In genomic region chr1:227947678-227948492, GRCh38 we compare ENCODE assay signal across 8 cellular contexts. TPM values are rescaled to one million over a fixed set of nuclear protein-coding genes. Genes with fewer than 3 reads are reported as not detected.
A peak's percentile ranks its signal among the peaks of the same experiment; 100 is the strongest.
DNase-seq lines count a peak whose midpoint lies in the region; ATAC-seq and TF ChIP-seq lines count a peak whose summit lies in the region.

A gene with protein sequence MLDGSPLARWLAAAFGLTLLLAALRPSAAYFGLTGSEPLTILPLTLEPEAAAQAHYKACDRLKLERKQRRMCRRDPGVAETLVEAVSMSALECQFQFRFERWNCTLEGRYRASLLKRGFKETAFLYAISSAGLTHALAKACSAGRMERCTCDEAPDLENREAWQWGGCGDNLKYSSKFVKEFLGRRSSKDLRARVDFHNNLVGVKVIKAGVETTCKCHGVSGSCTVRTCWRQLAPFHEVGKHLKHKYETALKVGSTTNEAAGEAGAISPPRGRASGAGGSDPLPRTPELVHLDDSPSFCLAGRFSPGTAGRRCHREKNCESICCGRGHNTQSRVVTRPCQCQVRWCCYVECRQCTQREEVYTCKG (minus strand): TSS chr1:227947932. CDS start chr1:227947887, 45 bp downstream.

- H3K4me3 ChIP-seq in AG04449 (ENCODE audit: low read depth, low read length) (peak within 1 kb of the TSS; percentile 64), adipocyte (ENCODE audit: low read length) (peak within 1 kb of the TSS; percentile 78), heart left ventricle (peak within 1 kb of the TSS; percentile 34 to 73 (median 59)), prostate gland (peak within 1 kb of the TSS; percentile 43 to 51)

- H3K36me3 ChIP-seq in adipocyte (ENCODE audit: control insufficient read depth, insufficient read depth, low read length, severe bottlenecking) = no peaks in the 10 kb centered on the region
- H3K36me3 ChIP-seq in heart left ventricle = no peaks in the 10 kb centered on the region
- H3K36me3 ChIP-seq in prostate gland = no peaks in the 10 kb centered on the region

- POLR2A ChIA-PET in AG04449 (lab: Yijun Ruan, JAX) = interaction anchor here (0.9 to 3.5 kb wide), 4 partner anchors 154 to 219 kb away, joined by 4 to 12 read pairs (median 6); no protein-coding TSS in a partner anchor

- CTCF ChIA-PET in AG04449 (lab: Yijun Ruan, JAX) = interaction anchor here (0.9 to 5.3 kb wide), 11 partner anchors 10 to 468 kb away, joined by 3 to 121 read pairs (median 4); partner anchors contain the start of gene JMJD4

- TF ChIP-seq POLR2A in heart left ventricle (IDR thresholded peaks at IDR 0.05) = no peak
- peak; percentile 36 for TF ChIP-seq POLR2A in prostate gland (IDR thresholded peaks at IDR 0.05)

- H3K9me3 ChIP-seq in adipocyte (ENCODE audit: control insufficient read depth, low read length) (no peaks in the 10 kb centered on the region), heart left ventricle (no peaks in the 10 kb centered on the region), prostate gland (no peaks in the 10 kb centered on the region)

- DNase-seq in AG04449 (ENCODE audit: low read depth, low spot score) (no peak), GM10266 (ENCODE audit: extremely low spot score) (peak; percentile 85), NCI-H146 (lab: John Stamatoyannopoulos, UW) (peak; percentile 80), adipocyte (ENCODE audit: low read depth) (peak; percentile 95), heart left ventricle (peak in 4 of 5 donors; percentile 58 to 79 (median 62)), prostate gland (ENCODE audit: low spot score) (no peak), GM19240 (ENCODE audit: insufficient read length, low spot score) (no peak)

- 1% methylated on average over 24 to 119 of the region's 119 CpGs for WGBS in heart left ventricle, 4 donors
- 0% methylated on average over 18 of the region's 119 CpGs for WGBS in prostate gland

- H3K27me3 ChIP-seq in adipocyte (replicated peaks; ENCODE audit: control insufficient read depth, insufficient read depth, low read length) (peaks cover 3% of the 10 kb centered on the region), heart left ventricle (peaks cover 0 to 29% (median 0%) of the 10 kb centered on the region in 9 donors), prostate gland (replicated peaks; ENCODE audit: insufficient read depth) (no peaks in the 10 kb centered on the region)

- H3K4me1 ChIP-seq in adipocyte (ENCODE audit: control insufficient read depth, insufficient read depth, low read length) = peaks cover 22% of the 10 kb centered on the region
- peaks cover 0 to 47% (median 31%) of the 10 kb centered on the region in 12 donors for H3K4me1 ChIP-seq in heart left ventricle
- peaks cover 13% of the 10 kb centered on the region for H3K4me1 ChIP-seq in prostate gland (replicated peaks)

- intact Hi-C loops in heart left ventricle (cut with DNase I) (loop anchor here (1.0 to 10.0 kb wide), 10 partner anchors 185 to 467 kb away; partner anchors contain the start of gene ZNF678 (in 2 of the 10)), prostate gland (cut with DNase I) (loop anchor here (5.0 kb wide), 2 partner anchors 134 to 466 kb away; partner anchors contain the start of gene ARF1)

- H3K27ac ChIP-seq in heart left ventricle (peak within 1 kb of the TSS in 10 of 12 donors; percentile 46 to 95 (median 89)), prostate gland (peak within 1 kb of the TSS; percentile 62 to 70)

- ATAC-seq in heart left ventricle (peak in 3 of 4 donors; percentile 31 to 63 (median 60)), GM21737 (IDR thresholded peaks at IDR 0.05; ENCODE audit: unreplicated experiment) (no peak)

- no peak for TF ChIP-seq CTCF in AG04449 (IDR thresholded peaks at IDR 0.05; ENCODE audit: insufficient read depth, low read length, missing control alignments)
- TF ChIP-seq CTCF in GM10266 (IDR thresholded peaks at IDR 0.05; ENCODE audit: control insufficient read depth, insufficient read depth, low read depth, missing control alignments) = no peak
- TF ChIP-seq CTCF in heart left ventricle (IDR thresholded peaks at IDR 0.05) = no peak
- no peak for TF ChIP-seq CTCF in prostate gland (IDR thresholded peaks at IDR 0.05)

- H3K9ac ChIP-seq in adipocyte (ENCODE audit: low read length) = peak within 1 kb of the TSS; percentile 67

RNA-seq across cellular contexts. Expression of the gene that starts here (rescaled TPM):
- total RNA-seq in heart left ventricle (10 to 100 TPM in 4 of 9 donors, 1 to 10 TPM in 4, under 1 TPM in 1; 0.54 to 29.8 (median 2.5) TPM), prostate gland (1 to 10 TPM; 1.4 to 2.0 TPM)
- 1 to 10 TPM in 1 of 2 donors, under 1 TPM in 1; 0.54 to 1.3 TPM for polyA plus RNA-seq in heart left ventricle

Comparison
In these comparisons a context has a peak if more than half of its experiments do, and no peak if none do; other contexts are left out.
1. DNase-seq: peak in GM10266 (single experiment), NCI-H146 (single experiment), adipocyte (single experiment) and heart left ventricle (4 of 5); none in AG04449 (single experiment), prostate gland (single experiment) and GM19240 (single experiment).
2. Peak in every context shown above with its lines, with median percentiles within 50 percentile points of each other: H3K4me3 ChIP-seq.